Comparison of ENCODE assay signal across 1 cellular context in the genomic region with DNA sequence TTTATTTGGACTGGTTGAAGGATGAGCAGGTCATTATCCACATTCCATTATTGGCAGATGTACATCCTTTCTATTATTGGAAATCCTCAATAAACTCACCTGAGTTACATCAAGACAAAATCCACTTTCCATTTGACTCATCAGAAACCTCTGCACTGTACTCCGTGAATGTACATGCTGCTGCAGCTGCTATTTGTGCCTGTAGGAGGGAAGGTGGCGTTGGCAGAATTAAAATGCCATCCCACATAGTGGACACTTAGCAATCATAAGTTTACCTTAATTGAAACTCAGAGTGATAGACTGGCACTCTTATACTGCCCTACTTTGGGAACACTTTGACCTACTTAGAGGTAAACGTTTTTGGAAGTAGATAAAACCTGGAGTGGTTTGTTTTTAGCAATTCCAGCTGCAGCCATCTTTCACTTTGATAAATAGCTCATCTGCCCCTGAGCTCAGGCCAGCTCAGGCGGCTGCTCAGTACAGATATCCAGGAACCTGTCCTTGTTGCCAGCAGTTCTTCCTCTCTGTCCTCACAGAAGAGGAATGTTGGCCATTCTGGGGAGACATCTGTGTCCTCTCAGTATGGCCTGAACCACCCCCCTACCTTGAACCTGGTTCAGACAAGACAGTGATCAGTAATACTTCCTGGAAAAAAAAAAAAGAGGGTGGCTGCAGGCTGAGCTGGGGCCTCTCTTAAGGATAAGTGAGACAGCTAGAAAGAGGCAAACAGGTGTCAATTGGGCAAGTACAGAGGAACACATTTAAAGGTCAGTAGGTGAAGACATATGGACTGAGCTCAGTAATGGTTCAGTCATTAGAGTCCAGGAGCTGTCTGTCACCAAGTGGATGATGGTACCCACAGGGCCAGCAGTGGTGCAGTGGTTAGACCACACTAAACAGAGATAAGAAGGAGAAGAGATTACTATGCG.
TF ChIP-seq lines count a peak whose summit lies in the region.

No MANE protein-coding gene starts in this region.

TF ChIP-seq in K562, 482 proteins besides CTCF, POLR2A, EP300 and RAD21 (continued from another document):
- TF ChIP-seq GABPB1 (CRISPR knock-in tag; IDR thresholded peaks at IDR 0.05) (no peak), SETDB1 (IDR thresholded peaks at IDR 0.05; ENCODE audit: low read length) (no peak), ASH1L (IDR thresholded peaks at IDR 0.05; ENCODE audit: borderline replicate concordance, low read depth, partially characterized antibody) (no peak), ZSCAN29 (IDR thresholded peaks at IDR 0.05) (no peak), RUNX1 (IDR thresholded peaks at IDR 0.05; ENCODE audit: low read depth) (no peak), NFIC (IDR thresholded peaks at IDR 0.05) (peak; percentile 69), GABPB2 (CRISPR knock-in tag; conservative IDR thresholded peaks at IDR 0.05) (no peak), IFI16 (CRISPR knock-in tag; IDR thresholded peaks at IDR 0.05) (no peak), MAFG (tag; conservative IDR thresholded peaks at IDR 0.05) (no peak), ZNF239 (CRISPR knock-in tag; IDR thresholded peaks at IDR 0.05) (no peak), BRF1 (IDR thresholded peaks at IDR 0.05; ENCODE audit: borderline replicate concordance, extremely low read depth, insufficient read length) (no peak), SMAD4 (CRISPR knock-in tag; conservative IDR thresholded peaks at IDR 0.05) (peak; percentile 57), MCM5 (IDR thresholded peaks at IDR 0.05; ENCODE audit: low read depth) (no peak), CBFA2T3 (IDR thresholded peaks at IDR 0.05) (peak; percentile 91), CBFA2T2 (conservative IDR thresholded peaks at IDR 0.05) (peak; percentile 86), ZNF668 (CRISPR knock-in tag; IDR thresholded peaks at IDR 0.05) (no peak), RBM15 (IDR thresholded peaks at IDR 0.05; ENCODE audit: insufficient read depth, low read length) (no peak), SRSF9 (IDR thresholded peaks at IDR 0.05; ENCODE audit: borderline replicate concordance, low read depth, low read length) (no peak), MTA2 (IDR thresholded peaks at IDR 0.05; ENCODE audit: low read depth) (0 out of 2 replicates have a peak, but pooled peaks have one; percentile 44), TCF3 (CRISPR knock-in tag; IDR thresholded peaks at IDR 0.05) (peak; percentile 85), EHMT2 (IDR thresholded peaks at IDR 0.05) (0 out of 2 replicates have a peak, but pooled peaks have one; percentile 11)
- TF ChIP-seq, protein P1, sequence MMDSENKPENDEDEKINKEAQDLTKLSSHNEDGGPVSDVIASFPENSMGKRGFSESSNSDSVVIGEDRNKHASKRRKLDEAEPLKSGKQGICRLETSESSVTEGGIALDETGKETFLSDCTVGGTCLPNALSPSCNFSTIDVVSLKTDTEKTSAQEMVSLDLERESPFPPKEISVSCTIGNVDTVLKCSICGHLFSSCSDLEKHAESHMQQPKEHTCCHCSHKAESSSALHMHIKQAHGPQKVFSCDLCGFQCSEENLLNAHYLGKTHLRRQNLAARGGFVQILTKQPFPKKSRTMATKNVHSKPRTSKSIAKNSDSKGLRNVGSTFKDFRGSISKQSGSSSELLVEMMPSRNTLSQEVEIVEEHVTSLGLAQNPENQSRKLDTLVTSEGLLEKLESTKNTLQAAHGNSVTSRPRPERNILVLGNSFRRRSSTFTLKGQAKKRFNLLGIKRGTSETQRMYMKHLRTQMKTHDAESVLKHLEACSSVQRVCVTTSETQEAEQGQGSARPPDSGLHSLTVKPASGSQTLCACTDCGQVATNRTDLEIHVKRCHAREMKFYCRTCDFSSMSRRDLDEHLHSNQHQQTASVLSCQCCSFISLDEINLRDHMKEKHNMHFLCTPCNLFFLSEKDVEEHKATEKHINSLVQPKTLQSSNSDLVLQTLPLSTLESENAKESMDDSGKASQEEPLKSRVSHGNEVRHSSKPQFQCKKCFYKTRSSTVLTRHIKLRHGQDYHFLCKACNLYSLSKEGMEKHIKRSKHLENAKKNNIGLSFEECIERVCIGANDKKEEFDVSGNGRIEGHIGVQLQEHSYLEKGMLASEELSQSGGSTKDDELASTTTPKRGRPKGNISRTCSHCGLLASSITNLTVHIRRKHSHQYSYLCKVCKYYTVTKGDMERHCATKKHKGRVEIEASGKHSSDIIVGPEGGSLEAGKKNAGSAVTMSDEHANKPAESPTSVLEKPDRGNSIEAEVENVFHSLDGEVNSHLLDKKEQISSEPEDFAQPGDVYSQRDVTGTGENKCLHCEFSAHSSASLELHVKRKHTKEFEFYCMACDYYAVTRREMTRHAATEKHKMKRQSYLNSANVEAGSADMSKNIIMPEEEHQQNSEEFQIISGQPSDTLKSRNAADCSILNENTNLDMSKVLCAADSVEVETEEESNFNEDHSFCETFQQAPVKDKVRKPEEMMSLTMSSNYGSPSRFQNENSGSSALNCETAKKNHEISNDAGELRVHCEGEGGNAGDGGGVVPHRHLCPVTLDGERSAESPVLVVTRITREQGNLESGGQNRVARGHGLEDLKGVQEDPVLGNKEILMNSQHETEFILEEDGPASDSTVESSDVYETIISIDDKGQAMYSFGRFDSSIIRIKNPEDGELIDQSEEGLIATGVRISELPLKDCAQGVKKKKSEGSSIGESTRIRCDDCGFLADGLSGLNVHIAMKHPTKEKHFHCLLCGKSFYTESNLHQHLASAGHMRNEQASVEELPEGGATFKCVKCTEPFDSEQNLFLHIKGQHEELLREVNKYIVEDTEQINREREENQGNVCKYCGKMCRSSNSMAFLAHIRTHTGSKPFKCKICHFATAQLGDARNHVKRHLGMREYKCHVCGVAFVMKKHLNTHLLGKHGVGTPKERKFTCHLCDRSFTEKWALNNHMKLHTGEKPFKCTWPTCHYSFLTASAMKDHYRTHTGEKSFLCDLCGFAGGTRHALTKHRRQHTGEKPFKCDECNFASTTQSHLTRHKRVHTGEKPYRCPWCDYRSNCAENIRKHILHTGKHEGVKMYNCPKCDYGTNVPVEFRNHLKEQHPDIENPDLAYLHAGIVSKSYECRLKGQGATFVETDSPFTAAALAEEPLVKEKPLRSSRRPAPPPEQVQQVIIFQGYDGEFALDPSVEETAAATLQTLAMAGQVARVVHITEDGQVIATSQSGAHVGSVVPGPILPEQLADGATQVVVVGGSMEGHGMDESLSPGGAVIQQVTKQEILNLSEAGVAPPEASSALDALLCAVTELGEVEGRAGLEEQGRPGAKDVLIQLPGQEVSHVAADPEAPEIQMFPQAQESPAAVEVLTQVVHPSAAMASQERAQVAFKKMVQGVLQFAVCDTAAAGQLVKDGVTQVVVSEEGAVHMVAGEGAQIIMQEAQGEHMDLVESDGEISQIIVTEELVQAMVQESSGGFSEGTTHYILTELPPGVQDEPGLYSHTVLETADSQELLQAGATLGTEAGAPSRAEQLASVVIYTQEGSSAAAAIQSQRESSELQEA (IDR thresholded peaks at IDR 0.05; ENCODE audit: low read depth), result no peak
- TF ChIP-seq, protein P2, sequence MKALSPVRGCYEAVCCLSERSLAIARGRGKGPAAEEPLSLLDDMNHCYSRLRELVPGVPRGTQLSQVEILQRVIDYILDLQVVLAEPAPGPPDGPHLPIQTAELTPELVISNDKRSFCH (CRISPR knock-in tag; IDR thresholded peaks at IDR 0.05), result no peak
- TF ChIP-seq, protein P2 (tag; IDR thresholded peaks at IDR 0.05), result peak; percentile 56; the same call in 1 of the 2 replicates
- TF ChIP-seq, protein P3, sequence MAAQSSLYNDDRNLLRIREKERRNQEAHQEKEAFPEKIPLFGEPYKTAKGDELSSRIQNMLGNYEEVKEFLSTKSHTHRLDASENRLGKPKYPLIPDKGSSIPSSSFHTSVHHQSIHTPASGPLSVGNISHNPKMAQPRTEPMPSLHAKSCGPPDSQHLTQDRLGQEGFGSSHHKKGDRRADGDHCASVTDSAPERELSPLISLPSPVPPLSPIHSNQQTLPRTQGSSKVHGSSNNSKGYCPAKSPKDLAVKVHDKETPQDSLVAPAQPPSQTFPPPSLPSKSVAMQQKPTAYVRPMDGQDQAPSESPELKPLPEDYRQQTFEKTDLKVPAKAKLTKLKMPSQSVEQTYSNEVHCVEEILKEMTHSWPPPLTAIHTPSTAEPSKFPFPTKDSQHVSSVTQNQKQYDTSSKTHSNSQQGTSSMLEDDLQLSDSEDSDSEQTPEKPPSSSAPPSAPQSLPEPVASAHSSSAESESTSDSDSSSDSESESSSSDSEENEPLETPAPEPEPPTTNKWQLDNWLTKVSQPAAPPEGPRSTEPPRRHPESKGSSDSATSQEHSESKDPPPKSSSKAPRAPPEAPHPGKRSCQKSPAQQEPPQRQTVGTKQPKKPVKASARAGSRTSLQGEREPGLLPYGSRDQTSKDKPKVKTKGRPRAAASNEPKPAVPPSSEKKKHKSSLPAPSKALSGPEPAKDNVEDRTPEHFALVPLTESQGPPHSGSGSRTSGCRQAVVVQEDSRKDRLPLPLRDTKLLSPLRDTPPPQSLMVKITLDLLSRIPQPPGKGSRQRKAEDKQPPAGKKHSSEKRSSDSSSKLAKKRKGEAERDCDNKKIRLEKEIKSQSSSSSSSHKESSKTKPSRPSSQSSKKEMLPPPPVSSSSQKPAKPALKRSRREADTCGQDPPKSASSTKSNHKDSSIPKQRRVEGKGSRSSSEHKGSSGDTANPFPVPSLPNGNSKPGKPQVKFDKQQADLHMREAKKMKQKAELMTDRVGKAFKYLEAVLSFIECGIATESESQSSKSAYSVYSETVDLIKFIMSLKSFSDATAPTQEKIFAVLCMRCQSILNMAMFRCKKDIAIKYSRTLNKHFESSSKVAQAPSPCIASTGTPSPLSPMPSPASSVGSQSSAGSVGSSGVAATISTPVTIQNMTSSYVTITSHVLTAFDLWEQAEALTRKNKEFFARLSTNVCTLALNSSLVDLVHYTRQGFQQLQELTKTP (IDR thresholded peaks at IDR 0.05; ENCODE audit: low read depth in 1 of 2, partially characterized antibody in 2 of 2), result no peak
- TF ChIP-seq, protein P4, sequence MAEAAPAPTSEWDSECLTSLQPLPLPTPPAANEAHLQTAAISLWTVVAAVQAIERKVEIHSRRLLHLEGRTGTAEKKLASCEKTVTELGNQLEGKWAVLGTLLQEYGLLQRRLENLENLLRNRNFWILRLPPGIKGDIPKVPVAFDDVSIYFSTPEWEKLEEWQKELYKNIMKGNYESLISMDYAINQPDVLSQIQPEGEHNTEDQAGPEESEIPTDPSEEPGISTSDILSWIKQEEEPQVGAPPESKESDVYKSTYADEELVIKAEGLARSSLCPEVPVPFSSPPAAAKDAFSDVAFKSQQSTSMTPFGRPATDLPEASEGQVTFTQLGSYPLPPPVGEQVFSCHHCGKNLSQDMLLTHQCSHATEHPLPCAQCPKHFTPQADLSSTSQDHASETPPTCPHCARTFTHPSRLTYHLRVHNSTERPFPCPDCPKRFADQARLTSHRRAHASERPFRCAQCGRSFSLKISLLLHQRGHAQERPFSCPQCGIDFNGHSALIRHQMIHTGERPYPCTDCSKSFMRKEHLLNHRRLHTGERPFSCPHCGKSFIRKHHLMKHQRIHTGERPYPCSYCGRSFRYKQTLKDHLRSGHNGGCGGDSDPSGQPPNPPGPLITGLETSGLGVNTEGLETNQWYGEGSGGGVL (CRISPR knock-in tag; IDR thresholded peaks at IDR 0.05), result no peak
- TF ChIP-seq, protein P5, sequence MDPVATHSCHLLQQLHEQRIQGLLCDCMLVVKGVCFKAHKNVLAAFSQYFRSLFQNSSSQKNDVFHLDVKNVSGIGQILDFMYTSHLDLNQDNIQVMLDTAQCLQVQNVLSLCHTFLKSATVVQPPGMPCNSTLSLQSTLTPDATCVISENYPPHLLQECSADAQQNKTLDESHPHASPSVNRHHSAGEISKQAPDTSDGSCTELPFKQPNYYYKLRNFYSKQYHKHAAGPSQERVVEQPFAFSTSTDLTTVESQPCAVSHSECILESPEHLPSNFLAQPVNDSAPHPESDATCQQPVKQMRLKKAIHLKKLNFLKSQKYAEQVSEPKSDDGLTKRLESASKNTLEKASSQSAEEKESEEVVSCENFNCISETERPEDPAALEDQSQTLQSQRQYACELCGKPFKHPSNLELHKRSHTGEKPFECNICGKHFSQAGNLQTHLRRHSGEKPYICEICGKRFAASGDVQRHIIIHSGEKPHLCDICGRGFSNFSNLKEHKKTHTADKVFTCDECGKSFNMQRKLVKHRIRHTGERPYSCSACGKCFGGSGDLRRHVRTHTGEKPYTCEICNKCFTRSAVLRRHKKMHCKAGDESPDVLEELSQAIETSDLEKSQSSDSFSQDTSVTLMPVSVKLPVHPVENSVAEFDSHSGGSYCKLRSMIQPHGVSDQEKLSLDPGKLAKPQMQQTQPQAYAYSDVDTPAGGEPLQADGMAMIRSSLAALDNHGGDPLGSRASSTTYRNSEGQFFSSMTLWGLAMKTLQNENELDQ (CRISPR knock-in tag; IDR thresholded peaks at IDR 0.05; ENCODE audit: borderline replicate concordance), result no peak
